7 cellular contexts compared by ENCODE assay signal in genomic region chr13:20127263-20127562, GRCh38. TPM values are rescaled to one million over a fixed set of nuclear protein-coding genes. Genes with fewer than 3 reads are reported as not detected.
A peak's percentile ranks its signal among the peaks of the same experiment; 100 is the strongest.
DNase-seq lines count a peak whose midpoint lies in the region; ATAC-seq and TF ChIP-seq lines count a peak whose summit lies in the region.

No MANE protein-coding gene starts in this region.

- TF ChIP-seq CTCF in epithelial cell of esophagus (IDR thresholded peaks at IDR 0.05; ENCODE audit: insufficient read depth, low read depth, low read length, missing control alignments) (no peak), osteocyte (IDR thresholded peaks at IDR 0.05) (no peak)

- no peaks in the 10 kb centered on the region for H3K36me3 Mint-ChIP-seq in osteocyte (ENCODE audit: unreplicated experiment)

- DNase-seq in NOMO-1 treated with dmso at 0.1 percent for 144 hours (lab: John Stamatoyannopoulos, UW; ENCODE audit: unreplicated experiment) (peak; percentile 63), epithelial cell of esophagus (ENCODE audit: low read depth) (no peak), osteocyte (ENCODE audit: extremely low spot score, unreplicated experiment) (no peak), medulla oblongata (ENCODE audit: extremely low spot score) (no peak), activated gamma-delta T cell (lab: John Stamatoyannopoulos, UW) (no peak)

- peak; percentile 11 for ATAC-seq in GM21576 (IDR thresholded peaks at IDR 0.05; ENCODE audit: unreplicated experiment)
- no peak for ATAC-seq in GM19023 (IDR thresholded peaks at IDR 0.05; ENCODE audit: unreplicated experiment)

- peaks cover 20% of the 10 kb centered on the region for H3K4me1 Mint-ChIP-seq in osteocyte (ENCODE audit: unreplicated experiment)

- no peak overlapping the region for H3K27ac Mint-ChIP-seq in osteocyte (ENCODE audit: unreplicated experiment)

- H3K9me3 Mint-ChIP-seq in osteocyte (ENCODE audit: unreplicated experiment): no peaks in the 10 kb centered on the region

- peak overlapping the region; percentile 49 for H3K4me3 ChIP-seq in epithelial cell of esophagus (ENCODE audit: low read length)

- peak overlapping the region; percentile 68 for H3K4me3 Mint-ChIP-seq in osteocyte (ENCODE audit: unreplicated experiment)

- peaks cover 18% of the 10 kb centered on the region for H3K27me3 Mint-ChIP-seq in osteocyte (ENCODE audit: unreplicated experiment)

RNA-seq across cellular contexts. Expression of gene GJA3, which starts 33.6 kb away (rescaled TPM):
- not detected in 2 replicates for total RNA-seq in osteocyte
